19 cellular contexts compared by ENCODE assay signal in genomic region chr10:18100664-18101063, GRCh38. TPM values are rescaled to one million over a fixed set of nuclear protein-coding genes. Genes with fewer than 3 reads are reported as not detected.
"Had no signal": no experiment of that assay in that cellular context is flagged by ENCODE, and none has a peak within 500 bp of the region (broad histone marks: within the 10 kb centered on the region; RNA-seq: fewer than 3 reads in every experiment).

No MANE protein-coding gene starts in this region.

- H3K27ac ChIP-seq: coronary artery, foreskin keratinocyte, lower lobe of right lung, neural progenitor cell, ovary, stomach, tibial nerve, vagina had no signal

- H3K27me3 Mint-ChIP-seq: activated T-cell treated with anti-CD3 and anti-CD28 coated beads, Interleukin-2, amount 50 U/mL, for 24 hours had no signal

- H3K27me3 ChIP-seq: neural progenitor cell, ovary, stomach, tibial nerve, vagina had no signal

- H3K36me3 ChIP-seq: lower lobe of right lung, neural progenitor cell, ovary, stomach, tibial nerve, vagina had no signal

- H3K4me3 ChIP-seq: coronary artery, lower lobe of right lung, neural progenitor cell, ovary, stomach, tibial nerve, vagina had no signal

- H3K36me3 Mint-ChIP-seq: immature natural killer cell, neural progenitor cell had no signal

- ATAC-seq: foreskin keratinocyte, left cardiac atrium, lower lobe of right lung had no signal

- H3K4me1 Mint-ChIP-seq: immature natural killer cell had no signal

- DNase-seq: activated CD4-positive, alpha-beta T cell treated with anti-CD3 and anti-CD28 coated beads, Interleukin-2, amount 50 U/mL, for 4 hours; activated CD4-positive, CD25-positive, alpha-beta regulatory T cell treated with anti-CD3 and anti-CD28 coated beads, Interleukin-2, amount 50 U/mL, for 72 hours; activated gamma-delta T cell treated with Interleukin-2 at 50 U/mL for 16 hours; activated T-cell treated with anti-CD3 and anti-CD28 coated beads, Interleukin-2, amount 50 U/mL, for 24 hours; caudate nucleus; effector CD8-positive, alpha-beta T cell; foreskin keratinocyte; immature natural killer cell; left cardiac atrium; lower lobe of right lung; midbrain; ovary; stimulated activated CD4-positive, alpha-beta T cell treated with anti-CD3 and anti-CD28 coated beads, Interleukin-4, amount 100 ng/mL, for 4 hours; stomach had no signal

- H3K27ac Mint-ChIP-seq: activated T-cell treated with anti-CD3 and anti-CD28 coated beads, Interleukin-2, amount 50 U/mL, for 24 hours; immature natural killer cell; neural progenitor cell had no signal

- H3K4me3 Mint-ChIP-seq: activated T-cell treated with anti-CD3 and anti-CD28 coated beads, Interleukin-2, amount 50 U/mL, for 24 hours; immature natural killer cell; neural progenitor cell had no signal

- H3K4me1 ChIP-seq: foreskin keratinocyte, lower lobe of right lung, vagina had no signal

- H3K9me3 Mint-ChIP-seq: activated T-cell treated with anti-CD3 and anti-CD28 coated beads, Interleukin-2, amount 50 U/mL, for 24 hours; immature natural killer cell; neural progenitor cell had no signal

- H3K9me3 ChIP-seq: lower lobe of right lung, ovary, stomach, tibial nerve, vagina had no signal

RNA-seq across cellular contexts. Expression of gene CACNB2, which starts 39.6 kb away (rescaled TPM):
- total RNA-seq: epithelial cell of proximal tubule, foreskin keratinocyte had no signal
